ENCODE assay signal across 8 cellular contexts in the genomic region with DNA sequence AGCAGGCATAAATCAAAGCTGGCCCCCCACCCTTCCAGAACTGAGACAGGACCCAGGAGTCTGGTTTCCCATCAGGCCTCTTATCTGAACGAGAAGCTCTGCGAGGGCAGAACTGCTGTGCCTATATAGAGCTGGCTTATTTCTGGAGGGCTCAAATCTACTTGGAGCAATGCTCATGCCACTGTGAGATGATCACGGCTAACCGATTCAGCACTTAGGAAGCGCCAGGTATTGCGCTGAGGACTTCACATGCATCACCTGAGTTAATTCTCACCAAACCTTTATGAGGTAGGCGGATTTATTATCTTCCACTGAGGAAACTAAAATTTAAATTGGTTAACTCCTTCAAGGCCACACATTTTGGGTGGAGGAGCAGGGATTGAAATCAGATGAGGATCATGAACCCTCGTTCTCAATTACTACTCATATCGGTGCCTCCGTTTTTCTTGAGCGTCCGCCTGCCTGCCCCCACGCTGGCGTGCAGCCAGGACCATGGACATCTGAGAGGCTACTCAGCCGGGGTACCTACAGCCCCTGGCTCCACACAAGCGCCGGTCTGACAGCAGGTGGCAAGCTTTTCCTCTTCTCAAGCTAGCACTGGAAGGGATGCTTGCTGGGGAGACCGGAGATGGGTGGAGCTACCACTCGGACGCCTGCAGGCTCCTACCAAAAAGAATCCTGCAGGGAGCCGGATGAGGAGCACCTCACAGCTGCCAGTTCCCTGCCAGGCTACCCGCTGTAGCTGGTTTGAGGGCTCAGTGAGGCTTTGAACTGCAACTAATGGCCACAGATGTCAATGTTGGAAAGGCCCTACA. TPM values are rescaled to one million over a fixed set of nuclear protein-coding genes. Genes with fewer than 3 reads are reported as not detected.
DNase-seq lines count a peak whose midpoint lies in the region; ATAC-seq and TF ChIP-seq lines count a peak whose summit lies in the region.

No MANE protein-coding gene starts in this region.

- no peak for TF ChIP-seq EP300 in sigmoid colon (IDR thresholded peaks at IDR 0.05)

- H3K36me3 ChIP-seq in brain microvascular endothelial cell (replicated peaks) = peaks cover 5% of the 10 kb centered on the region
- H3K36me3 ChIP-seq in iPS DF 6.9 (ENCODE audit: control insufficient read depth, insufficient read depth, low read length) = peaks cover 5% of the 10 kb centered on the region; the same call in 1 of the 2 replicates
- peaks cover under 1 to 13% (median 11%) of the 10 kb centered on the region in 4 donors for H3K36me3 ChIP-seq in sigmoid colon

- WGBS in iPS DF 6.9 (ENCODE audit: insufficient coverage, insufficient read length) = no CpG with 5 or more reads among the region's 22 CpGs
- 9 to 23% methylated on average over 22 of the region's 22 CpGs for WGBS in sigmoid colon, 2 donors

- TF ChIP-seq CTCF in AG09319 (IDR thresholded peaks at IDR 0.05; ENCODE audit: low read depth, low read length) (peak; percentile 25; the same call in 1 of the 2 replicates), brain microvascular endothelial cell (IDR thresholded peaks at IDR 0.05; ENCODE audit: low read depth, low read length, missing control alignments) (peak; percentile 60), sigmoid colon (IDR thresholded peaks at IDR 0.05) (peak in 1 of 4 experiments; percentile 17)

- peak overlapping the region; percentile 97 for H3K27ac ChIP-seq in brain microvascular endothelial cell
- H3K27ac ChIP-seq in iPS DF 6.9 (ENCODE audit: low read length) = peak overlapping the region; percentile 25
- H3K27ac ChIP-seq in sigmoid colon = peak overlapping the region; percentile 98 to 100 (median 100)

- intact Hi-C loops in sigmoid colon (cut with DNase I) = loop anchor here (1.0 to 10.0 kb wide), 4 partner anchors 22 to 569 kb away; a partner anchor contains a TSS

- H3K4me1 ChIP-seq in iPS DF 6.9 (ENCODE audit: control insufficient read depth, insufficient read depth, low read length) (no peaks in the 10 kb centered on the region), sigmoid colon (peaks cover 0 to 35% (median 22%) of the 10 kb centered on the region in 4 donors)

- TF ChIP-seq POLR2A in sigmoid colon (IDR thresholded peaks at IDR 0.05) = no peak

- ATAC-seq in GM21529 (IDR thresholded peaks at IDR 0.05; ENCODE audit: unreplicated experiment) (peak; percentile 33), HG02642 (IDR thresholded peaks at IDR 0.05; ENCODE audit: poor library complexity, unreplicated experiment) (no peak)

- in situ Hi-C loops in brain microvascular endothelial cell (cut with HindIII; ENCODE audit: low pct_ligation_motif_present, low sequenced_read_pairs) = no loop called here

- H3K9me3 ChIP-seq in iPS DF 6.9 (ENCODE audit: control insufficient read depth, insufficient read depth, low read length) (no peaks in the 10 kb centered on the region), sigmoid colon (no peaks in the 10 kb centered on the region)

- DNase-seq in AG09319 (ENCODE audit: extremely low read depth, low read depth) (no peak), NCI-H2029 treated with DMSO at 0.1 percent for 48 hours (lab: John Stamatoyannopoulos, UW) (peak; percentile 53), T1000 (lab: John Stamatoyannopoulos, UW) (peak; percentile 52), brain microvascular endothelial cell (peak; percentile 62), iPS DF 6.9 (ENCODE audit: low read depth, low spot score) (peak; percentile 89), sigmoid colon (peak; percentile 89)

- H3K27me3 ChIP-seq in brain microvascular endothelial cell (replicated peaks) = no peaks in the 10 kb centered on the region
- no peaks in the 10 kb centered on the region for H3K27me3 ChIP-seq in iPS DF 6.9 (ENCODE audit: control insufficient read depth, insufficient read depth, low read length)
- no peaks in the 10 kb centered on the region for H3K27me3 ChIP-seq in sigmoid colon

- H3K4me3 ChIP-seq in brain microvascular endothelial cell (ENCODE audit: low read depth, low read length) = peak overlapping the region; percentile 97
- peak overlapping the region; percentile 77; the same call in 1 of the 2 replicates for H3K4me3 ChIP-seq in iPS DF 6.9 (ENCODE audit: low read length)
- H3K4me3 ChIP-seq in sigmoid colon = peak overlapping the region; percentile 96 to 100 (median 98)

RNA-seq across cellular contexts. Expression of a gene that starts 1.0 kb away (rescaled TPM):
- 10 to 100 TPM; 31.4 to 39.3 (median 32.5) TPM for total RNA-seq in sigmoid colon
- 10 to 100 TPM; 26.4 to 37.8 (median 27.2) TPM for polyA plus RNA-seq in sigmoid colon

RNA-seq across cellular contexts. Expression of a gene that starts 21.5 kb away (rescaled TPM):
- 100 to 1,000 TPM in 3 of 4 donors, 10 to 100 TPM in 1; 68.7 to 296 (median 156) TPM for total RNA-seq in sigmoid colon
- 10 to 100 TPM; 36.6 to 52.0 (median 47.4) TPM for polyA plus RNA-seq in sigmoid colon

RNA-seq across cellular contexts. Expression of a gene that starts 38.6 kb away (rescaled TPM):
- 10 to 100 TPM; 12.0 to 24.4 (median 14.9) TPM for total RNA-seq in sigmoid colon
- polyA plus RNA-seq in sigmoid colon = 10 to 100 TPM in 1 of 3 donors, 1 to 10 TPM in 2; 5.4 to 17.1 (median 5.5) TPM

RNA-seq across cellular contexts. Expression of a gene that starts 42.3 kb away (rescaled TPM):
- 10 to 100 TPM; 45.7 to 79.5 (median 56.7) TPM for total RNA-seq in sigmoid colon
- 100 to 1,000 TPM in 2 of 3 donors, 10 to 100 TPM in 1; 64.9 to 203 (median 169) TPM for polyA plus RNA-seq in sigmoid colon

RNA-seq across cellular contexts. Expression of a gene that starts 42.4 kb away (rescaled TPM):
- 10 to 100 TPM; 18.9 to 25.8 (median 20.3) TPM for total RNA-seq in sigmoid colon
- 1 to 10 TPM; 1.8 to 4.6 (median 3.9) TPM for polyA plus RNA-seq in sigmoid colon

Comparison
In these comparisons a context has a peak if more than half of its experiments do, and no peak if none do; other contexts are left out.
1. H3K27ac ChIP-seq: peak in every context shown above with its lines; median percentile 100 in sigmoid colon; 97 in brain microvascular endothelial cell; 25 in iPS DF 6.9.